22 cellular contexts compared by ENCODE assay signal in genomic region chr7:76002139-76002538, GRCh38. TPM values are rescaled to one million over a fixed set of nuclear protein-coding genes. Genes with fewer than 3 reads are reported as not detected.
A peak's percentile ranks its signal among the peaks of the same experiment; 100 is the strongest.
DNase-seq lines count a peak whose midpoint lies in the region; ATAC-seq and TF ChIP-seq lines count a peak whose summit lies in the region.
"Had no signal": no experiment of that assay in that cellular context is flagged by ENCODE, and none has a peak within 500 bp of the region (broad histone marks: within the 10 kb centered on the region; RNA-seq: fewer than 3 reads in every experiment).

No MANE protein-coding gene starts in this region.

- peaks cover 49 to 75% of the 10 kb centered on the region in 2 donors for H3K36me3 Mint-ChIP-seq in CD14-positive monocyte
- H3K36me3 Mint-ChIP-seq in activated naive CD8-positive, alpha-beta T cell treated with anti-CD3 and anti-CD28 coated beads, Interleukin-2, amount 50 U/mL, for 24 hours (ENCODE audit: low read depth), result peaks cover 19% of the 10 kb centered on the region

- DNase-seq in Right ventricle myocardium superior, result peak; percentile 40
- no peak for DNase-seq in left cardiac atrium
- DNase-seq in AG20443 (ENCODE audit: low spot score), result peak; percentile 1
- peak; percentile 23 for DNase-seq in CD14-positive monocyte (ENCODE audit: low spot score)
- peak; percentile 10 for DNase-seq in lower lobe of right lung
- no peak for DNase-seq in activated naive CD8-positive, alpha-beta T cell treated with anti-CD3 and anti-CD28 coated beads, Interleukin-2, amount 50 U/mL, for 24 hours
- DNase-seq in A673 (ENCODE audit: low spot score), result no peak
- no peak for DNase-seq in OCI-M1 (lab: John Stamatoyannopoulos, UW)
- DNase-seq: AML-193; BE2C; Caco-2; CD4-positive, CD25-positive, alpha-beta regulatory T cell; CD8-positive, alpha-beta T cell; DMS 273 treated with DMSO at 0.1 percent for 48 hours; DMS79; EL; GDM1; GM23248; H7; HCEC 1CT had no signal

- no peaks in the 10 kb centered on the region for H3K4me1 ChIP-seq in lower lobe of right lung
- no peaks in the 10 kb centered on the region for H3K4me1 ChIP-seq in A673 (ENCODE audit: insufficient read depth, low read length, poor library complexity, severe bottlenecking)
- H3K4me1 ChIP-seq: BE2C, Caco-2 had no signal

- H3K27me3 Mint-ChIP-seq in CD14-positive monocyte (ENCODE audit: low read depth in 3 of 3), result peaks cover 0 to 3% (median 0%) of the 10 kb centered on the region in 3 donors
- peaks cover 3% of the 10 kb centered on the region for H3K27me3 Mint-ChIP-seq in activated naive CD8-positive, alpha-beta T cell treated with anti-CD3 and anti-CD28 coated beads, Interleukin-2, amount 50 U/mL, for 24 hours
- H3K27me3 Mint-ChIP-seq: CD4-positive, CD25-positive, alpha-beta regulatory T cell had no signal

- no peak overlapping the region for H3K27ac ChIP-seq in lower lobe of right lung
- H3K27ac ChIP-seq in A673 (ENCODE audit: low read depth, low read length, poor library complexity, severe bottlenecking), result no peak overlapping the region
- H3K27ac ChIP-seq: BLaER1 treated with 17β-estradiol and CSF1 and Interleukin-3, amounts not matched to agents 10 nM and 100 nM; GM23248 had no signal

- CTCF ChIA-PET in A673 (lab: Charles Lee), result no interaction called here

- peak; percentile 82 for ATAC-seq in Right ventricle myocardium superior (ENCODE audit: poor library complexity)
- no peak for ATAC-seq in left cardiac atrium
- ATAC-seq in lower lobe of right lung, result no peak
- no peak for ATAC-seq in activated naive CD8-positive, alpha-beta T cell treated with anti-CD3 and anti-CD28 coated beads, Interleukin-2, amount 50 U/mL, for 24 hours
- ATAC-seq: CD8-positive, alpha-beta T cell; GM12878 had no signal

- H3K9me3 ChIP-seq in lower lobe of right lung, result no peaks in the 10 kb centered on the region
- no peaks in the 10 kb centered on the region for H3K9me3 ChIP-seq in A673 (ENCODE audit: low read depth, low read length, poor library complexity, severe bottlenecking)
- H3K9me3 ChIP-seq: BE2C, Caco-2 had no signal

- BruUV-seq in A673 (replicated peaks; lab: Mats Ljungman, UMichigan), result no TSS peak

- H3K4me3 ChIP-seq in lower lobe of right lung (no peak overlapping the region), A673 (ENCODE audit: low read depth, low read length, poor library complexity, severe bottlenecking) (no peak overlapping the region)
- H3K4me3 ChIP-seq: BLaER1 treated with 17β-estradiol and CSF1 and Interleukin-3, amounts not matched to agents 10 nM and 100 nM; GM12878; GM23248 had no signal

- TF ChIP-seq CTCF in CD14-positive monocyte (IDR thresholded peaks at IDR 0.05) (no peak), lower lobe of right lung (IDR thresholded peaks at IDR 0.05) (no peak), A673 (conservative IDR thresholded peaks at IDR 0.05; ENCODE audit: low read depth, low read length) (no peak)

- H3K27me3 ChIP-seq in lower lobe of right lung (ENCODE audit: low read depth) (no peaks in the 10 kb centered on the region), A673 (replicated peaks; ENCODE audit: insufficient read depth, low read depth, low read length, poor library complexity) (no peaks in the 10 kb centered on the region)
- H3K27me3 ChIP-seq: BE2C had no signal

- intact Hi-C loops in Right ventricle myocardium superior (cut with DNase I), result no loop called here
- intact Hi-C loops in left cardiac atrium (cut with DNase I), result no loop called here
- intact Hi-C loops in CD14-positive monocyte (cut with micrococcal nuclease), result no loop called here
- intact Hi-C loops in lower lobe of right lung (cut with DNase I), result no loop called here
- intact Hi-C loops in A673 (cut with micrococcal nuclease; ENCODE audit: unreplicated experiment), result no loop called here

- peak overlapping the region in 2 of 7 donors; percentile 23 to 41 for H3K27ac Mint-ChIP-seq in CD14-positive monocyte
- H3K27ac Mint-ChIP-seq in activated naive CD8-positive, alpha-beta T cell treated with anti-CD3 and anti-CD28 coated beads, Interleukin-2, amount 50 U/mL, for 24 hours, result no peak overlapping the region
- H3K27ac Mint-ChIP-seq: CD4-positive, CD25-positive, alpha-beta regulatory T cell; CD8-positive, alpha-beta T cell had no signal

- H3K4me3 Mint-ChIP-seq in CD14-positive monocyte, result no peak overlapping the region
- no peak overlapping the region for H3K4me3 Mint-ChIP-seq in activated naive CD8-positive, alpha-beta T cell treated with anti-CD3 and anti-CD28 coated beads, Interleukin-2, amount 50 U/mL, for 24 hours
- H3K4me3 Mint-ChIP-seq: CD4-positive, CD25-positive, alpha-beta regulatory T cell; CD8-positive, alpha-beta T cell had no signal

- H3K4me1 Mint-ChIP-seq in CD14-positive monocyte, result peaks cover 12% of the 10 kb centered on the region
- H3K4me1 Mint-ChIP-seq in activated naive CD8-positive, alpha-beta T cell treated with anti-CD3 and anti-CD28 coated beads, Interleukin-2, amount 50 U/mL, for 24 hours, result peaks cover 6% of the 10 kb centered on the region

- H3K9me3 Mint-ChIP-seq in CD14-positive monocyte, result peaks cover 0 to 7% (median 4%) of the 10 kb centered on the region in 7 donors
- no peaks in the 10 kb centered on the region for H3K9me3 Mint-ChIP-seq in activated naive CD8-positive, alpha-beta T cell treated with anti-CD3 and anti-CD28 coated beads, Interleukin-2, amount 50 U/mL, for 24 hours
- H3K9me3 Mint-ChIP-seq: CD8-positive, alpha-beta T cell had no signal

- H3K36me3 ChIP-seq in lower lobe of right lung (peaks cover 35% of the 10 kb centered on the region), A673 (ENCODE audit: insufficient read depth, low read length, poor library complexity, severe bottlenecking) (no peaks in the 10 kb centered on the region)

- POLR2A ChIA-PET in A673 (lab: Charles Lee; ENCODE audit: low non-redundant PET), result no interaction called here

RNA-seq across cellular contexts. Expression of gene TMEM120A, which starts 7.7 kb away (rescaled TPM):
- 90.7 TPM for total RNA-seq in Right ventricle myocardium superior
- 10 to 100 TPM; 63.5 to 98.3 TPM for total RNA-seq in left cardiac atrium
- polyA plus RNA-seq in CD14-positive monocyte, result 10 to 100 TPM; 65.5 to 76.1 TPM
- total RNA-seq in lower lobe of right lung, result 42.7 TPM
- 18.7 and 18.9 TPM in 2 replicates for total RNA-seq in A673 (2021)

RNA-seq across cellular contexts. Expression of gene STYXL1, which starts 45.7 kb away (rescaled TPM):
- total RNA-seq in Right ventricle myocardium superior, result 21.4 TPM
- total RNA-seq in left cardiac atrium, result 10 to 100 TPM in 1 of 2 donors, 1 to 10 TPM in 1; 8.2 to 24.1 TPM
- 10 to 100 TPM; 67.2 to 79.8 TPM for polyA plus RNA-seq in CD14-positive monocyte
- total RNA-seq in lower lobe of right lung, result 25.6 TPM
- 36.3 and 40.3 TPM in 2 replicates for total RNA-seq in A673 (2021)

RNA-seq across cellular contexts. Expression of gene MDH2, which starts 45.8 kb away (rescaled TPM):
- total RNA-seq in Right ventricle myocardium superior (639 TPM), left cardiac atrium (100 to 1,000 TPM; 339 to 374 TPM), lower lobe of right lung (107 TPM), A673 (2021) (316 and 343 TPM in 2 replicates)
- 100 to 1,000 TPM; 129 to 162 TPM for polyA plus RNA-seq in CD14-positive monocyte

Comparison
In these comparisons a context has a peak if more than half of its experiments do, and no peak if none do; other contexts are left out.
1. DNase-seq: peak in Right ventricle myocardium superior (single experiment), AG20443 (single experiment), CD14-positive monocyte (single experiment) and lower lobe of right lung (single experiment); none in left cardiac atrium (single experiment), activated naive CD8-positive, alpha-beta T cell treated with anti-CD3 and anti-CD28 coated beads, Interleukin-2, amount 50 U/mL, for 24 hours (single experiment), A673 (single experiment) and OCI-M1 (single experiment).